ENCODE assay signal across 16 cellular contexts in genomic region chr11:108316061-108316460, GRCh38.
A peak's percentile ranks its signal among the peaks of the same experiment; 100 is the strongest.
DNase-seq lines count a peak whose midpoint lies in the region; ATAC-seq, FAIRE-seq and TF ChIP-seq lines count a peak whose summit lies in the region.
"Had no signal": no experiment of that assay in that cellular context is flagged by ENCODE, and none has a peak within 500 bp of the region (broad histone marks: within the 10 kb centered on the region; RNA-seq: fewer than 3 reads in every experiment).

No MANE protein-coding gene starts in this region.

- H3K27me3 Mint-ChIP-seq in activated T-cell treated with anti-CD3 and anti-CD28 coated beads, Interleukin-2, amount 50 U/mL, for 72 hours (ENCODE audit: low read depth) = no peaks in the 10 kb centered on the region
- H3K27me3 Mint-ChIP-seq in T-helper 17 cell = no peaks in the 10 kb centered on the region
- no peaks in the 10 kb centered on the region for H3K27me3 Mint-ChIP-seq in activated naive CD8-positive, alpha-beta T cell treated with anti-CD3 and anti-CD28 coated beads, Interleukin-2, amount 50 U/mL, for 24 hours
- H3K27me3 Mint-ChIP-seq: CD4-positive, CD25-positive, alpha-beta regulatory T cell had no signal

- no peak overlapping the region for H2BK15ac ChIP-seq in mesendoderm (replicated peaks; ENCODE audit: low read depth)

- H3K4me3 ChIP-seq in mesendoderm (ENCODE audit: low read length) = no peak overlapping the region
- H3K4me3 ChIP-seq: BLaER1 treated with 17β-estradiol and CSF1 and Interleukin-3, amounts not matched to agents 10 nM and 100 nM had no signal

- H3K4me1 ChIP-seq in mesendoderm (ENCODE audit: control insufficient read depth, low read depth, low read length) = no peaks in the 10 kb centered on the region

- no peak overlapping the region for H2AK5ac ChIP-seq in mesendoderm (ENCODE audit: low read length)

- no peak overlapping the region for H3K23ac ChIP-seq in mesendoderm (ENCODE audit: low read length)

- H3K79me2 ChIP-seq in mesendoderm (ENCODE audit: control insufficient read depth, insufficient read depth, low read length) = no peaks in the 10 kb centered on the region

- H3K56ac ChIP-seq in mesendoderm (ENCODE audit: low read length) = no peak overlapping the region

- H4K5ac ChIP-seq in mesendoderm (ENCODE audit: low read length) = no peak overlapping the region

- no peak overlapping the region for H2BK120ac ChIP-seq in mesendoderm (ENCODE audit: low read depth, low read length)

- no peak overlapping the region for H3K4ac ChIP-seq in mesendoderm (ENCODE audit: low read depth, low read length)

- no peaks in the 10 kb centered on the region for H3K9me3 Mint-ChIP-seq in activated T-cell treated with anti-CD3 and anti-CD28 coated beads, Interleukin-2, amount 50 U/mL, for 72 hours
- no peaks in the 10 kb centered on the region for H3K9me3 Mint-ChIP-seq in activated naive CD8-positive, alpha-beta T cell treated with anti-CD3 and anti-CD28 coated beads, Interleukin-2, amount 50 U/mL, for 24 hours
- H3K9me3 Mint-ChIP-seq: CD4-positive, CD25-positive, alpha-beta regulatory T cell; H9 had no signal

- H3K27me3 ChIP-seq in mesendoderm (ENCODE audit: insufficient read depth, low read length, poor library complexity) = no peaks in the 10 kb centered on the region
- H3K27me3 ChIP-seq: BLaER1 treated with 17β-estradiol and CSF1 and Interleukin-3, amounts not matched to agents 10 nM and 100 nM had no signal

- H3K9ac ChIP-seq in mesendoderm (ENCODE audit: low read length) = no peak overlapping the region
- H3K9ac ChIP-seq: BLaER1 treated with 17β-estradiol and CSF1 and Interleukin-3, amounts not matched to agents 10 nM and 100 nM had no signal

- no peak for DNase-seq in activated T-cell treated with anti-CD3 and anti-CD28 coated beads, Interleukin-2, amount 50 U/mL, for 72 hours
- DNase-seq in activated T-cell treated with anti-CD3 and anti-CD28 coated beads, Interleukin-2, amount 50 U/mL, for 1 hour = no peak
- DNase-seq in T-helper 17 cell = no peak
- no peak for DNase-seq in activated naive CD8-positive, alpha-beta T cell treated with anti-CD3 and anti-CD28 coated beads, Interleukin-2, amount 50 U/mL, for 24 hours
- peak; percentile 26 for DNase-seq in mesendoderm
- DNase-seq in GM12892 (ENCODE audit: insufficient read length) = no peak
- DNase-seq: ACHN; CD4-positive, CD25-positive, alpha-beta regulatory T cell; DMS53; GF-D8; GOT3; H9 had no signal

- no peaks in the 10 kb centered on the region for H3K36me3 ChIP-seq in mesendoderm (ENCODE audit: control insufficient read depth, insufficient read depth, low read length)

- no peak overlapping the region for H3K18ac ChIP-seq in mesendoderm (ENCODE audit: low read length)

- no peak for FAIRE-seq in GM12892 (lab: Jason Lieb, UNC)
- FAIRE-seq: GM18507 had no signal

- H3K27ac ChIP-seq in mesendoderm (ENCODE audit: low read depth, low read length) = no peak overlapping the region
- H3K27ac ChIP-seq: BLaER1 treated with 17β-estradiol and CSF1 and Interleukin-3, amounts not matched to agents 10 nM and 100 nM had no signal

- no peak overlapping the region for H3K4me2 ChIP-seq in mesendoderm (ENCODE audit: low read length)
- H3K4me2 ChIP-seq: BLaER1 treated with 17β-estradiol and CSF1 and Interleukin-3, amounts not matched to agents 10 nM and 100 nM had no signal

- no peak for ATAC-seq in activated T-cell treated with anti-CD3 and anti-CD28 coated beads, Interleukin-2, amount 50 U/mL, for 72 hours (replicated peaks in 1 of 2)
- ATAC-seq in T-helper 17 cell = no peak
- no peak for ATAC-seq in activated naive CD8-positive, alpha-beta T cell treated with anti-CD3 and anti-CD28 coated beads, Interleukin-2, amount 50 U/mL, for 24 hours
- no peak for ATAC-seq in HG03108 (IDR thresholded peaks at IDR 0.05; ENCODE audit: unreplicated experiment)
- no peak for ATAC-seq in GM21737 (IDR thresholded peaks at IDR 0.05; ENCODE audit: unreplicated experiment)

- no CpG with 5 or more reads among the region's 3 CpGs for WGBS in mesendoderm (ENCODE audit: extremely low coverage, insufficient coverage, low lambda C conversion rate)

- no peak overlapping the region for H4K8ac ChIP-seq in mesendoderm (ENCODE audit: low read depth, low read length)

- H3K27ac Mint-ChIP-seq in activated T-cell treated with anti-CD3 and anti-CD28 coated beads, Interleukin-2, amount 50 U/mL, for 72 hours = peak overlapping the region; percentile 2
- H3K27ac Mint-ChIP-seq in T-helper 17 cell = peak overlapping the region; percentile 39
- H3K27ac Mint-ChIP-seq in activated naive CD8-positive, alpha-beta T cell treated with anti-CD3 and anti-CD28 coated beads, Interleukin-2, amount 50 U/mL, for 24 hours = peak overlapping the region; percentile 8
- H3K27ac Mint-ChIP-seq: H9 had no signal

- H3K79me1 ChIP-seq in mesendoderm (ENCODE audit: low read length) = no peaks in the 10 kb centered on the region

- no peaks in the 10 kb centered on the region for H3K9me3 ChIP-seq in T-helper 17 cell (ENCODE audit: control insufficient read depth, low read length, poor library complexity, severe bottlenecking)
- H3K9me3 ChIP-seq: BLaER1 treated with 17β-estradiol and CSF1 and Interleukin-3, amounts not matched to agents 10 nM and 100 nM had no signal

- no peak for TF ChIP-seq POLR2A in GM12892 (IDR thresholded peaks at IDR 0.05; ENCODE audit: low read depth, low read length)

- peaks cover 16% of the 10 kb centered on the region for H3K4me1 Mint-ChIP-seq in activated T-cell treated with anti-CD3 and anti-CD28 coated beads, Interleukin-2, amount 50 U/mL, for 72 hours (ENCODE audit: low read depth)
- peaks cover 14% of the 10 kb centered on the region for H3K4me1 Mint-ChIP-seq in T-helper 17 cell
- peaks cover 23% of the 10 kb centered on the region for H3K4me1 Mint-ChIP-seq in activated naive CD8-positive, alpha-beta T cell treated with anti-CD3 and anti-CD28 coated beads, Interleukin-2, amount 50 U/mL, for 24 hours
- H3K4me1 Mint-ChIP-seq: H9 had no signal

- H3K36me3 Mint-ChIP-seq in activated T-cell treated with anti-CD3 and anti-CD28 coated beads, Interleukin-2, amount 50 U/mL, for 72 hours (ENCODE audit: insufficient read depth in 2 of 2) = peaks cover 5% of the 10 kb centered on the region in 2 donors
- peaks cover 14% of the 10 kb centered on the region for H3K36me3 Mint-ChIP-seq in T-helper 17 cell (ENCODE audit: low read depth)
- H3K36me3 Mint-ChIP-seq in activated naive CD8-positive, alpha-beta T cell treated with anti-CD3 and anti-CD28 coated beads, Interleukin-2, amount 50 U/mL, for 24 hours (ENCODE audit: low read depth) = peaks cover 26% of the 10 kb centered on the region

- H3K4me3 Mint-ChIP-seq in activated T-cell treated with anti-CD3 and anti-CD28 coated beads, Interleukin-2, amount 50 U/mL, for 72 hours = no peak overlapping the region
- no peak overlapping the region for H3K4me3 Mint-ChIP-seq in T-helper 17 cell
- no peak overlapping the region for H3K4me3 Mint-ChIP-seq in activated naive CD8-positive, alpha-beta T cell treated with anti-CD3 and anti-CD28 coated beads, Interleukin-2, amount 50 U/mL, for 24 hours
- H3K4me3 Mint-ChIP-seq: CD4-positive, CD25-positive, alpha-beta regulatory T cell; H9 had no signal

- no peak overlapping the region for H2BK5ac ChIP-seq in mesendoderm (ENCODE audit: low read length)
